Comparison of ENCODE assay signal across 8 cellular contexts in the genomic region with DNA sequence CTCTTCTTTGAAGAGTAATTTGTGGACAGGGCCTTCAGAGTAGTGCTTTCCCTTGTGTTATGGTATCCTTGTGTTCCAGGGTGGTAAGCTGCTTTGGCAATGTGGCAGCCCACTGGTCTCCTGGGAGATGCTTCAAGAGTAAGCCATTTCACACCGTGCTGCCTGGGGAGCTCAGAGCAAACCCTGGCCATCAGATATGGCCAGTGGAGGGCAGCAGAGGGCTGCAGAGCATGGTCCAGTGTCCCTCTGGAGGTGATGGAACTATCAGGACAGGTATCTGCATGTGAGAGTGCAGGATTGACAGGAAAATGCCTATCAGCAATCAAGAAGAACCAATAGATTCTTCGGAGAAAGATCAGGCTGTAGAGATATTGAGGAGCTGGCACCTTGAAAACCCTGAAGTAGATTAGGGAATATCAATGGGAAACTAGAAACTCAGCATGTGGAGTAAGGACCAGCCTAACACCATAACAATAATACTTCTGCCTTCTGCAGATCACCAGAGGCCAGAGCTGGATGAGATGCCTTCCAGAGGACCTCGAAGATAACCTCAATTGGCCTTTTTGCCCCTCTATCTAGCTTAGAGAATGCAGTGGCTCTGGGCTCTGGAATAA.
DNase-seq lines count a peak whose midpoint lies in the region; ATAC-seq, FAIRE-seq and TF ChIP-seq lines count a peak whose summit lies in the region.

No MANE protein-coding gene starts in this region.

- no peaks in the 10 kb centered on the region for H3K36me3 ChIP-seq in uterus
- no peaks in the 10 kb centered on the region for H3K36me3 ChIP-seq in effector memory CD4-positive, alpha-beta T cell (ENCODE audit: control insufficient read depth, insufficient read depth, low read length)

- H3K9me3 ChIP-seq in uterus, result no peaks in the 10 kb centered on the region
- no peaks in the 10 kb centered on the region for H3K9me3 ChIP-seq in effector memory CD4-positive, alpha-beta T cell (ENCODE audit: control insufficient read depth, low read length)

- no peak for TF ChIP-seq POLR2A in uterus (IDR thresholded peaks at IDR 0.05)

- H3K4me3 ChIP-seq in astrocyte of the spinal cord (ENCODE audit: low read depth, low read length) (no peak overlapping the region), uterus (no peak overlapping the region)
- no peak overlapping the region for H3K4me3 ChIP-seq in effector memory CD4-positive, alpha-beta T cell (ENCODE audit: insufficient read depth, low read depth, low read length, poor library complexity, severe bottlenecking)

- peak; percentile 39 for FAIRE-seq in GM19239 (lab: Jason Lieb, UNC)

- in situ Hi-C loops in astrocyte of the spinal cord (cut with HindIII; ENCODE audit: low sequenced_read_pairs), result no loop called here

- intact Hi-C loops in left colon (cut with DNase I, micrococcal nuclease), result no loop called here
- intact Hi-C loops in uterus (cut with DNase I; ENCODE audit: low total_unique reads), result no loop called here

- peak; percentile 55 for TF ChIP-seq CTCF in astrocyte of the spinal cord (IDR thresholded peaks at IDR 0.05; ENCODE audit: low read depth, low read length)
- peak in 1 of 4 experiments; percentile 16 for TF ChIP-seq CTCF in uterus (IDR thresholded peaks at IDR 0.05)

- H3K27ac ChIP-seq in uterus, result no peak overlapping the region
- H3K27ac ChIP-seq in effector memory CD4-positive, alpha-beta T cell (ENCODE audit: insufficient read depth, low read length, poor library complexity, severe bottlenecking), result no peak overlapping the region

- DNase-seq in DMS53 treated with DMSO at 0.1 percent for 48 hours (lab: John Stamatoyannopoulos, UW; ENCODE audit: unreplicated experiment) (peak; percentile 39), GM19239 (ENCODE audit: insufficient read length, low spot score) (peak; percentile 9), NCI-H2227 (lab: John Stamatoyannopoulos, UW; ENCODE audit: unreplicated experiment) (peak; percentile 69), astrocyte of the spinal cord (ENCODE audit: low read depth, low spot score) (no peak), left colon (peak in 1 of 2 donors; percentile 73), uterus (no peak)
- DNase-seq in effector memory CD4-positive, alpha-beta T cell, result no peak

- no peaks in the 10 kb centered on the region for H3K4me1 ChIP-seq in uterus
- no peaks in the 10 kb centered on the region for H3K4me1 ChIP-seq in effector memory CD4-positive, alpha-beta T cell (ENCODE audit: control insufficient read depth, insufficient read depth, low read length, poor library complexity, severe bottlenecking)

- H3K27me3 ChIP-seq in uterus, result no peaks in the 10 kb centered on the region
- H3K27me3 ChIP-seq in effector memory CD4-positive, alpha-beta T cell (replicated peaks; ENCODE audit: control insufficient read depth, insufficient read depth, low read length, poor library complexity, severe bottlenecking), result no peaks in the 10 kb centered on the region

- ATAC-seq in HG03139 (IDR thresholded peaks at IDR 0.05; ENCODE audit: unreplicated experiment) (peak; percentile 86), left colon (peak; percentile 95)

Comparison
In these comparisons a context has a peak if more than half of its experiments do, and no peak if none do; other contexts are left out.
1. DNase-seq: peak in DMS53 treated with DMSO at 0.1 percent for 48 hours (single experiment), GM19239 (single experiment) and NCI-H2227 (single experiment); none in astrocyte of the spinal cord (single experiment), uterus (0 of 2) and effector memory CD4-positive, alpha-beta T cell (0 of 3).